ENCODE assay signal across 8 cellular contexts in genomic region chr4:10096976-10097330, GRCh38. TPM values are rescaled to one million over a fixed set of nuclear protein-coding genes. Genes with fewer than 3 reads are reported as not detected.
DNase-seq lines count a peak whose midpoint lies in the region; ATAC-seq and TF ChIP-seq lines count a peak whose summit lies in the region.

No MANE protein-coding gene starts in this region.

- no peaks in the 10 kb centered on the region for H3K9me3 ChIP-seq in CD8-positive, alpha-beta T cell (ENCODE audit: low read length)
- H3K9me3 ChIP-seq in WERI-Rb-1 (ENCODE audit: severe bottlenecking) (no peaks in the 10 kb centered on the region), esophagus (ENCODE audit: control insufficient read depth in 2 of 2, insufficient read depth in 1 of 2, low read depth in 1 of 2, low read length in 1 of 2) (no peaks in the 10 kb centered on the region), skeletal muscle tissue (ENCODE audit: control insufficient read depth in 3 of 3, low read length in 3 of 3) (no peaks in the 10 kb centered on the region)

- intact Hi-C loops in CD8-positive, alpha-beta T cell (cut with DNase I, micrococcal nuclease), result loop anchor here (1.0 to 10.0 kb wide), 6 partner anchors 9 to 438 kb away; partner anchors contain the start of genes WDR1 (in 1 of the 2) and ZNF518B (in 1 of the 2)

- peaks cover 96% of the 10 kb centered on the region for H3K4me1 Mint-ChIP-seq in CD8-positive, alpha-beta T cell (ENCODE audit: low read depth)

- POLR2A ChIA-PET in CD8-positive, alpha-beta T cell (lab: Charles Lee), result interaction anchor here (3.1 to 3.5 kb wide), 2 partner anchors 11 to 21 kb away, joined by 23 to 54 read pairs; partner anchors contain the start of gene WDR1

- no peaks in the 10 kb centered on the region for H3K27me3 Mint-ChIP-seq in CD8-positive, alpha-beta T cell (ENCODE audit: low read depth)

- ATAC-seq in CD8-positive, alpha-beta T cell, result no peak
- ATAC-seq in GM18498 (IDR thresholded peaks at IDR 0.05; ENCODE audit: unreplicated experiment), result no peak

- peak overlapping the region; percentile 69 to 85 (median 70) for H3K9ac ChIP-seq in skeletal muscle tissue (ENCODE audit: low read depth in 1 of 3, low read length in 3 of 3)

- peak overlapping the region; percentile 87 for H3K27ac Mint-ChIP-seq in CD8-positive, alpha-beta T cell

- no peak overlapping the region for H3K4me3 ChIP-seq in CD8-positive, alpha-beta T cell (ENCODE audit: low read depth, low read length)
- H3K4me3 ChIP-seq in WERI-Rb-1 (ENCODE audit: low read depth, low read length), result no peak overlapping the region
- no peak overlapping the region for H3K4me3 ChIP-seq in esophagus (ENCODE audit: low read depth in 1 of 2, low read length in 2 of 2)
- peak overlapping the region in 2 of 3 donors; percentile 31 to 41 for H3K4me3 ChIP-seq in skeletal muscle tissue (ENCODE audit: low read length in 3 of 3)

- CTCF ChIA-PET in CD8-positive, alpha-beta T cell (lab: Charles Lee), result interaction anchor here (1.0 kb wide), 2 partner anchors 11 to 22 kb away, joined by 3 read pairs; no protein-coding TSS in a partner anchor

- no peak for DNase-seq in CD8-positive, alpha-beta T cell
- DNase-seq in WERI-Rb-1 (no peak), T1000 (lab: John Stamatoyannopoulos, UW) (no peak), germinal center (ENCODE audit: low spot score) (no peak)
- DNase-seq in effector CD8-positive, alpha-beta T cell (lab: John Stamatoyannopoulos, UW), result no peak

- peak overlapping the region; percentile 9 for H3K4me3 Mint-ChIP-seq in CD8-positive, alpha-beta T cell

- H3K4me1 ChIP-seq in CD8-positive, alpha-beta T cell (ENCODE audit: insufficient read depth, low read length), result peaks cover 100% of the 10 kb centered on the region
- H3K4me1 ChIP-seq in esophagus (ENCODE audit: control insufficient read depth in 2 of 2, insufficient read depth in 2 of 2, low read length in 1 of 2) (peaks cover 25 to 53% of the 10 kb centered on the region in 2 donors), skeletal muscle tissue (ENCODE audit: control insufficient read depth in 3 of 3, insufficient read depth in 3 of 3, low read length in 3 of 3) (peaks cover 98 to 99% (median 99%) of the 10 kb centered on the region in 3 donors)

- H3K36me3 ChIP-seq in CD8-positive, alpha-beta T cell (ENCODE audit: insufficient read depth, low read length), result peaks cover 67% of the 10 kb centered on the region
- H3K36me3 ChIP-seq in WERI-Rb-1, result peaks cover 94% of the 10 kb centered on the region
- peaks cover 38 to 85% of the 10 kb centered on the region in 2 donors for H3K36me3 ChIP-seq in esophagus (ENCODE audit: control insufficient read depth in 2 of 2, insufficient read depth in 2 of 2, low read length in 1 of 2)
- peaks cover 36 to 61% (median 55%) of the 10 kb centered on the region in 3 donors for H3K36me3 ChIP-seq in skeletal muscle tissue (ENCODE audit: control insufficient read depth in 3 of 3, insufficient read depth in 3 of 3, low read length in 3 of 3)

- WGBS in esophagus, 2 donors, result 35 to 62% methylated on average over 9 of the region's 9 CpGs

- H3K27ac ChIP-seq in CD8-positive, alpha-beta T cell (ENCODE audit: low read depth, low read length), result no peak overlapping the region
- H3K27ac ChIP-seq in WERI-Rb-1 (peak overlapping the region; percentile 46), esophagus (ENCODE audit: low read depth in 2 of 2, low read length in 1 of 2) (peak overlapping the region; percentile 36 to 53), skeletal muscle tissue (ENCODE audit: low read depth, low read length) (peak overlapping the region; percentile 93)

- no peaks in the 10 kb centered on the region for H3K9me3 Mint-ChIP-seq in CD8-positive, alpha-beta T cell

- peaks cover 94% of the 10 kb centered on the region for H3K36me3 Mint-ChIP-seq in CD8-positive, alpha-beta T cell

- TF ChIP-seq CTCF in CD8-positive, alpha-beta T cell (IDR thresholded peaks at IDR 0.05), result no peak
- no peak for TF ChIP-seq CTCF in WERI-Rb-1 (IDR thresholded peaks at IDR 0.05; ENCODE audit: low read depth, low read length)

- H3K27me3 ChIP-seq in CD8-positive, alpha-beta T cell (ENCODE audit: insufficient read depth, low read length), result no peaks in the 10 kb centered on the region
- H3K27me3 ChIP-seq in WERI-Rb-1 (ENCODE audit: insufficient read depth, low read depth, severe bottlenecking) (no peaks in the 10 kb centered on the region), esophagus (ENCODE audit: control insufficient read depth in 1 of 2, insufficient read depth in 2 of 2, low read length in 2 of 2) (no peaks in the 10 kb centered on the region), skeletal muscle tissue (ENCODE audit: control insufficient read depth in 3 of 3, insufficient read depth in 3 of 3, low read length in 3 of 3) (no peaks in the 10 kb centered on the region)

RNA-seq across cellular contexts. Expression of gene WDR1, which starts 19.6 kb away (rescaled TPM):
- total RNA-seq in CD8-positive, alpha-beta T cell, result 100 to 1,000 TPM; 220 to 224 TPM
- 100 to 1,000 TPM in 1 of 2 donors, 10 to 100 TPM in 1; 73.8 to 170 TPM for polyA plus RNA-seq in esophagus
- 96.0 TPM for total RNA-seq in skeletal muscle tissue

Comparison
In these comparisons a context has a peak if more than half of its experiments do, and no peak if none do; other contexts are left out.
1. H3K4me3 ChIP-seq: peak in skeletal muscle tissue (2 of 3); none in CD8-positive, alpha-beta T cell (single experiment), WERI-Rb-1 (single experiment) and esophagus (0 of 2).